In the genomic region with DNA sequence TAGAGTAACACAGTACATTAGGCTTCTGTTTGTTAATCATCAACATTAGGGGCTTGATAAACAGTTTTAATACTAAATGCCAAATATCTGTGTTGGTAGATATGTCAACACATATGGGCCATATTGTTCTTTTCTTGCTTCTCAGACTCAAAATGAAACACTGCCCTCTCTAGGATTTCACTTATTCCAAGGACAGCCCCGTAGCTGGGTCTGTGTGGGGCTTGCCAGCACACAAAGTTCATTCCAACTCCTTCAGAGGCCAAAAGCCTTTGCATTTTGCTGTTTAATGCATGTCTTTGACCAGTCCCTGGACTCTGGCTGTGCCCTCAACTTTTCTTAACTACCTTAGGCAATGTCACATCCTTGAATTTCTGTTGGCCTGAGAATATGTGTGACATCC, we compare ENCODE assay signal across 15 cellular contexts.
"Had no signal": no experiment of that assay in that cellular context is flagged by ENCODE, and none has a peak within 500 bp of the region (broad histone marks: within the 10 kb centered on the region; RNA-seq: fewer than 3 reads in every experiment).

No MANE protein-coding gene starts in this region.

- ATAC-seq: activated naive CD8-positive, alpha-beta T cell treated with anti-CD3 and anti-CD28 coated beads, Interleukin-2, amount 50 U/mL, for 24 hours; heart left ventricle; left lung had no signal

- H3K9me3 ChIP-seq: colonic mucosa, upper lobe of left lung had no signal

- H3K27me3 ChIP-seq: cardiac muscle cell, colonic mucosa, heart left ventricle, left lung, upper lobe of left lung had no signal

- H3K27ac ChIP-seq: cardiac muscle cell, colonic mucosa, heart left ventricle, left lung, upper lobe of left lung had no signal

- H3K4me3 ChIP-seq: cardiac muscle cell, colonic mucosa, heart left ventricle, left lung, upper lobe of left lung had no signal

- H3K27ac Mint-ChIP-seq: activated naive CD8-positive, alpha-beta T cell treated with anti-CD3 and anti-CD28 coated beads, Interleukin-2, amount 50 U/mL, for 24 hours; nephron; stimulated activated naive CD8-positive, alpha-beta T cell treated with anti-CD3 and anti-CD28 coated beads, Interleukin-15, Interleukin-2, amounts not matched to agents 100 ng/mL and 50 ng/mL, for 24 hours had no signal

- H3K4me3 Mint-ChIP-seq: activated naive CD8-positive, alpha-beta T cell treated with anti-CD3 and anti-CD28 coated beads, Interleukin-2, amount 50 U/mL, for 24 hours; nephron; stimulated activated naive CD8-positive, alpha-beta T cell treated with anti-CD3 and anti-CD28 coated beads, Interleukin-15, Interleukin-2, amounts not matched to agents 100 ng/mL and 50 ng/mL, for 24 hours had no signal

- H3K4me1 Mint-ChIP-seq: activated naive CD8-positive, alpha-beta T cell treated with anti-CD3 and anti-CD28 coated beads, Interleukin-2, amount 50 U/mL, for 24 hours; nephron had no signal

- H3K36me3 ChIP-seq: cardiac muscle cell, colonic mucosa, heart left ventricle, left lung, upper lobe of left lung had no signal

- DNase-seq: activated naive CD4-positive, alpha-beta T cell treated with Interleukin-2 at 50 U/mL for 16 hours; activated naive CD8-positive, alpha-beta T cell treated with anti-CD3 and anti-CD28 coated beads, Interleukin-2, amount 50 U/mL, for 24 hours; colonic mucosa; effector CD4-positive, alpha-beta T cell; heart left ventricle; left lung; mesenchymal stem cell; occipital lobe; stimulated activated CD4-positive, alpha-beta T cell treated with anti-CD3 and anti-CD28 coated beads, Interleukin-2, amount 100 ng/mL, for 48 hours; stimulated activated CD8-positive, alpha-beta memory T cell treated with anti-CD3 and anti-CD28 coated beads, Interleukin-4, amount 100 ng/mL, for 48 hours; T1000; upper lobe of left lung had no signal

- H3K9me3 Mint-ChIP-seq: stimulated activated naive CD8-positive, alpha-beta T cell treated with anti-CD3 and anti-CD28 coated beads, Interleukin-15, Interleukin-2, amounts not matched to agents 100 ng/mL and 50 ng/mL, for 24 hours had no signal

- H3K27me3 Mint-ChIP-seq: stimulated activated naive CD8-positive, alpha-beta T cell treated with anti-CD3 and anti-CD28 coated beads, Interleukin-15, Interleukin-2, amounts not matched to agents 100 ng/mL and 50 ng/mL, for 24 hours had no signal

- H3K4me1 ChIP-seq: colonic mucosa, heart left ventricle, left lung, upper lobe of left lung had no signal
